Comparison of ENCODE assay signal across 8 cellular contexts in genomic region chr2:137947714-137948336, GRCh38. TPM values are rescaled to one million over a fixed set of nuclear protein-coding genes. Genes with fewer than 3 reads are reported as not detected.
DNase-seq lines count a peak whose midpoint lies in the region; FAIRE-seq and TF ChIP-seq lines count a peak whose summit lies in the region.

No MANE protein-coding gene starts in this region.

- peak; percentile 54; the same call in 2 of the 3 replicates for TF ChIP-seq CTCF in GM12872 (IDR thresholded peaks at IDR 0.05; ENCODE audit: insufficient read depth, low read depth, low read length)
- peak; percentile 57 for TF ChIP-seq CTCF in MCF 10A (IDR thresholded peaks at IDR 0.05; ENCODE audit: unreplicated experiment)
- peak; percentile 69 for TF ChIP-seq CTCF in kidney (IDR thresholded peaks at IDR 0.05; ENCODE audit: borderline replicate concordance, extremely low read depth, insufficient read depth)

- no peaks in the 10 kb centered on the region for H3K36me3 ChIP-seq in Karpas-422 (ENCODE audit: insufficient read depth, low read length)
- no peaks in the 10 kb centered on the region for H3K36me3 ChIP-seq in kidney (ENCODE audit: control insufficient read depth in 1 of 2, insufficient read depth in 2 of 2, low read length in 2 of 2)

- no peaks in the 10 kb centered on the region for H4K20me1 ChIP-seq in Karpas-422 (ENCODE audit: insufficient read depth, low read depth, low read length)

- CTCF ChIA-PET in MCF 10A (lab: Yijun Ruan, JAX) = interaction anchor here (0.6 to 3.3 kb wide), 23 partner anchors 11 to 1644 kb away, joined by 3 to 14 read pairs (median 4); no protein-coding TSS in a partner anchor

- no peaks in the 10 kb centered on the region; the same call in 1 of the 2 replicates for H3K27me3 ChIP-seq in Karpas-422 (ENCODE audit: low read length)

- H3K27me3 Mint-ChIP-seq in MCF 10A (ENCODE audit: insufficient read depth, unreplicated experiment) = no peaks in the 10 kb centered on the region
- no peaks in the 10 kb centered on the region for H3K27me3 Mint-ChIP-seq in T-helper 2 cell treated with Interferon-gamma antibody and Interleukin-4, amounts not matched to agents 5 μg/mL and 100 μg/mL, for 36 hours (ENCODE audit: low read depth)

- no peaks in the 10 kb centered on the region for H3K79me2 ChIP-seq in Karpas-422 (ENCODE audit: low read length)

- peaks cover 8% of the 10 kb centered on the region for H3K4me1 ChIP-seq in Karpas-422 (ENCODE audit: low read length)
- peaks cover 0 to 16% of the 10 kb centered on the region in 2 donors for H3K4me1 ChIP-seq in kidney (ENCODE audit: control insufficient read depth in 1 of 2, insufficient read depth in 1 of 2, low read depth in 1 of 2, low read length in 2 of 2)

- H3K4me2 ChIP-seq in Karpas-422 (ENCODE audit: low read depth, low read length, poor library complexity, severe bottlenecking) = no peak overlapping the region

- H3K4me3 ChIP-seq in Karpas-422 (ENCODE audit: low read length) (no peak overlapping the region), kidney (ENCODE audit: low read length in 2 of 2) (no peak overlapping the region)

- no peaks in the 10 kb centered on the region for H3K36me3 Mint-ChIP-seq in MCF 10A (ENCODE audit: insufficient read depth, unreplicated experiment)
- no peaks in the 10 kb centered on the region for H3K36me3 Mint-ChIP-seq in T-helper 2 cell treated with Interferon-gamma antibody and Interleukin-4, amounts not matched to agents 5 μg/mL and 100 μg/mL, for 36 hours (ENCODE audit: low read depth)

- no peaks in the 10 kb centered on the region for H3K9me2 ChIP-seq in Karpas-422 (replicated peaks; ENCODE audit: insufficient read depth, low read length)

- POLR2A ChIA-PET in MCF 10A (lab: Yijun Ruan, JAX) = interaction anchor here (0.6 to 0.7 kb wide), 2 partner anchors 10 to 12 kb away, joined by 3 read pairs; no protein-coding TSS in a partner anchor

- no peaks in the 10 kb centered on the region for H3K9me3 ChIP-seq in Karpas-422 (ENCODE audit: low read length)
- no peaks in the 10 kb centered on the region for H3K9me3 ChIP-seq in kidney (ENCODE audit: control insufficient read depth in 1 of 2, low read length in 2 of 2)

- H3K27ac Mint-ChIP-seq in MCF 10A (ENCODE audit: low read depth, unreplicated experiment) = no peak overlapping the region
- H3K27ac Mint-ChIP-seq in T-helper 2 cell treated with Interferon-gamma antibody and Interleukin-4, amounts not matched to agents 5 μg/mL and 100 μg/mL, for 36 hours = no peak overlapping the region

- FAIRE-seq in A204.1 (lab: Jason Lieb, UNC) (peak; percentile 70), kidney (lab: Jason Lieb, UNC) (peak; percentile 70)

- no TSS peak for BruUV-seq in MCF 10A (replicated peaks; lab: Mats Ljungman, UMichigan)

- H3K4me1 Mint-ChIP-seq in MCF 10A (ENCODE audit: insufficient read depth, unreplicated experiment) = peaks cover 11% of the 10 kb centered on the region
- H3K4me1 Mint-ChIP-seq in T-helper 2 cell treated with Interferon-gamma antibody and Interleukin-4, amounts not matched to agents 5 μg/mL and 100 μg/mL, for 36 hours (ENCODE audit: low read depth) = peaks cover 2% of the 10 kb centered on the region

- no peak overlapping the region for H2AFZ ChIP-seq in Karpas-422 (ENCODE audit: low read length)

- intact Hi-C loops in MCF 10A (cut with micrococcal nuclease) (loop anchor here (1.0 to 10.0 kb wide), 3 partner anchors 142 to 557 kb away; partner anchors contain the start of gene SPOPL), kidney (cut with DNase I) (no loop called here)

- H3K27ac ChIP-seq in Karpas-422 (ENCODE audit: low read length) = no peak overlapping the region
- no peak overlapping the region for H3K27ac ChIP-seq in kidney (ENCODE audit: low read depth in 2 of 2, low read length in 2 of 2)

- no peaks in the 10 kb centered on the region for H3K9me3 Mint-ChIP-seq in MCF 10A (ENCODE audit: unreplicated experiment)
- H3K9me3 Mint-ChIP-seq in T-helper 2 cell treated with Interferon-gamma antibody and Interleukin-4, amounts not matched to agents 5 μg/mL and 100 μg/mL, for 36 hours = no peaks in the 10 kb centered on the region

- no peak overlapping the region for H3K4me3 Mint-ChIP-seq in MCF 10A (ENCODE audit: unreplicated experiment)
- H3K4me3 Mint-ChIP-seq in T-helper 2 cell treated with Interferon-gamma antibody and Interleukin-4, amounts not matched to agents 5 μg/mL and 100 μg/mL, for 36 hours = no peak overlapping the region

- DNase-seq in Karpas-422 (peak; percentile 76), SIG-M5 (lab: John Stamatoyannopoulos, UW) (peak; percentile 31), MCF 10A (ENCODE audit: unreplicated experiment) (peak; percentile 72), kidney (peak; percentile 69)
- DNase-seq in stimulated activated CD4-positive, alpha-beta T cell treated with anti-CD3 and anti-CD28 coated beads, Interleukin-4, amount 100 ng/mL, for 24 hours = peak; percentile 23
- DNase-seq in T-helper 2 cell treated with Interferon-gamma antibody and Interleukin-4, amounts not matched to agents 5 μg/mL and 100 μg/mL, for 36 hours (ENCODE audit: low spot score) = no peak

- no peak overlapping the region for H3K9ac ChIP-seq in Karpas-422 (ENCODE audit: low read length)
- H3K9ac ChIP-seq in kidney (ENCODE audit: low read length in 2 of 2) = no peak overlapping the region

RNA-seq across cellular contexts. Expression of gene HNMT, which starts 16.4 kb away (rescaled TPM):
- total RNA-seq in Karpas-422 (2014; rRNA removed; shearing (Covaris generic); ENCODE audit: low replicate concordance) = not detected in 2 replicates
- 0.28 TPM in 1 of 2 replicates, not detected in the other for total RNA-seq in MCF 10A (2022)
- 61.6 TPM for total RNA-seq in kidney
- 69.2 TPM for polyA plus RNA-seq in kidney (ENCODE audit: insufficient read depth, low read depth, low replicate concordance)

Comparison
In these comparisons a context has a peak if more than half of its experiments do, and no peak if none do; other contexts are left out.
1. RNA of gene HNMT, which starts 16.4 kb away (total RNA-seq): 61.6 TPM in kidney (single experiment); 0.28 TPM in MCF 10A and not detected in Karpas-422; every median in the first group is over 10 times any median in the second.
2. Peak in every context shown above with its lines, with median percentiles within 50 percentile points of each other: CTCF ChIP-seq.